Comparison of ENCODE assay signal across 32 cellular contexts in genomic region chr18:23652232-23652631, GRCh38. TPM values are rescaled to one million over a fixed set of nuclear protein-coding genes. Genes with fewer than 3 reads are reported as not detected.
"Had no signal": no experiment of that assay in that cellular context is flagged by ENCODE, and none has a peak within 500 bp of the region (broad histone marks: within the 10 kb centered on the region; RNA-seq: fewer than 3 reads in every experiment).

No MANE protein-coding gene starts in this region.

- H3K9me3 Mint-ChIP-seq: activated B cell treated with CpG ODN at 0.5 μM for 24 hours; activated naive CD4-positive, alpha-beta T cell treated with anti-CD3 and anti-CD28 coated beads for 36 hours; activated naive CD8-positive, alpha-beta T cell treated with anti-CD3 and anti-CD28 coated beads, Interleukin-2, amount 10 ng/mL, durations not matched to agents 7 days and 5 days; activated T-helper 1 cell treated with anti-CD3 and anti-CD28 coated beads, Interleukin-12 subunit alpha, Interleukin-12 subunit beta, Interleukin-2, Interleukin-4 antibody, amounts not matched to agents 30 ng/mL and 10 ng/mL and 1 ng/mL, durations not matched to agents 14 hours and 24 hours and 36 hours; immature natural killer cell; memory B cell; naive thymus-derived CD8-positive, alpha-beta T cell; neural crest cell; T-helper 2 cell treated with Interferon-gamma antibody and Interleukin-4, amounts not matched to agents 5 μg/mL and 100 μg/mL, for 36 hours had no signal

- H3K27ac ChIP-seq: brain microvascular endothelial cell, coronary artery, dorsolateral prefrontal cortex, parathyroid adenoma, tibial nerve had no signal

- H3K27ac Mint-ChIP-seq: activated B cell treated with CpG ODN at 0.5 μM for 24 hours; activated CD4-positive, alpha-beta T cell treated with anti-CD3 and anti-CD28 coated beads for 36 hours; activated naive CD4-positive, alpha-beta T cell treated with anti-CD3 and anti-CD28 coated beads for 36 hours; activated naive CD8-positive, alpha-beta T cell treated with anti-CD3 and anti-CD28 coated beads, Interleukin-2, amount 10 ng/mL, durations not matched to agents 7 days and 5 days; activated T-helper 1 cell treated with anti-CD3 and anti-CD28 coated beads, Interleukin-12 subunit alpha, Interleukin-12 subunit beta, Interleukin-2, Interleukin-4 antibody, amounts not matched to agents 30 ng/mL and 10 ng/mL and 1 ng/mL, durations not matched to agents 14 hours and 24 hours and 36 hours; immature natural killer cell; memory B cell; T-helper 2 cell treated with Interferon-gamma antibody and Interleukin-4, amounts not matched to agents 5 μg/mL and 100 μg/mL, for 36 hours had no signal

- H3K4me1 ChIP-seq: parathyroid adenoma, tibial nerve had no signal

- DNase-seq: activated B cell treated with CpG ODN at 0.5 μM for 24 hours; activated CD4-positive, alpha-beta T cell treated with anti-CD3 and anti-CD28 coated beads for 36 hours; activated CD4-positive, alpha-beta T cell treated with anti-CD3 and anti-CD28 coated beads, Interleukin-2, amount 50 U/mL, for 4 hours; activated CD8-positive, alpha-beta memory T cell treated with anti-CD3 and anti-CD28 coated beads for 24 hours; activated CD8-positive, alpha-beta memory T cell treated with anti-CD3 and anti-CD28 coated beads, Interleukin-2, amount 50 U/mL, for 4 hours; activated effector memory CD4-positive, alpha-beta T cell treated with anti-CD3 and anti-CD28 coated beads, Interleukin-2, amount 50 U/mL, for 16 hours; activated naive CD4-positive, alpha-beta T cell treated with anti-CD3 and anti-CD28 coated beads for 36 hours; activated naive CD8-positive, alpha-beta T cell treated with anti-CD3 and anti-CD28 coated beads, Interleukin-2, amount 10 ng/mL, durations not matched to agents 7 days and 5 days; activated T-cell treated with anti-CD3 and anti-CD28 coated beads, Interleukin-2, amount 50 U/mL, for 1 hour; brain microvascular endothelial cell; dorsolateral prefrontal cortex; effector memory CD4-positive, alpha-beta T cell; erythroblast; head of caudate nucleus; hypothalamus; immature natural killer cell; kidney; left colon; naive thymus-derived CD8-positive, alpha-beta T cell; occipital lobe; right cardiac atrium; stimulated activated CD4-positive, alpha-beta T cell treated with anti-CD3 and anti-CD28 coated beads, Interleukin-15, amount 100 ng/mL, for 24 hours; stimulated activated CD4-positive, alpha-beta T cell treated with anti-CD3 and anti-CD28 coated beads, Interleukin-2, amount 100 ng/mL, for 24 hours; stimulated activated naive CD4-positive, alpha-beta T cell; T-helper 1 cell had no signal

- H3K4me3 ChIP-seq: coronary artery, dorsolateral prefrontal cortex, tibial nerve had no signal

- ATAC-seq: activated CD4-positive, alpha-beta T cell treated with anti-CD3 and anti-CD28 coated beads for 36 hours; left colon; naive thymus-derived CD8-positive, alpha-beta T cell; right cardiac atrium had no signal

- H3K36me3 Mint-ChIP-seq: activated naive CD8-positive, alpha-beta T cell treated with anti-CD3 and anti-CD28 coated beads, Interleukin-2, amount 10 ng/mL, durations not matched to agents 7 days and 5 days; immature natural killer cell; memory B cell; naive thymus-derived CD8-positive, alpha-beta T cell had no signal

- H3K4me1 Mint-ChIP-seq: activated B cell treated with CpG ODN at 0.5 μM for 24 hours; activated CD4-positive, alpha-beta T cell treated with anti-CD3 and anti-CD28 coated beads for 36 hours; activated naive CD8-positive, alpha-beta T cell treated with anti-CD3 and anti-CD28 coated beads, Interleukin-2, amount 10 ng/mL, durations not matched to agents 7 days and 5 days; immature natural killer cell; memory B cell had no signal

- H3K36me3 ChIP-seq: brain microvascular endothelial cell had no signal

- H3K27me3 Mint-ChIP-seq: activated CD4-positive, alpha-beta T cell treated with anti-CD3 and anti-CD28 coated beads for 36 hours had no signal

- H3K27me3 ChIP-seq: brain microvascular endothelial cell, dorsolateral prefrontal cortex, tibial nerve had no signal

- H3K9me3 ChIP-seq: tibial nerve had no signal

- H3K4me3 Mint-ChIP-seq: activated B cell treated with CpG ODN at 0.5 μM for 24 hours; activated CD4-positive, alpha-beta T cell treated with anti-CD3 and anti-CD28 coated beads for 36 hours; activated naive CD4-positive, alpha-beta T cell treated with anti-CD3 and anti-CD28 coated beads for 36 hours; activated naive CD8-positive, alpha-beta T cell treated with anti-CD3 and anti-CD28 coated beads, Interleukin-2, amount 10 ng/mL, durations not matched to agents 7 days and 5 days; activated T-helper 1 cell treated with anti-CD3 and anti-CD28 coated beads, Interleukin-12 subunit alpha, Interleukin-12 subunit beta, Interleukin-2, Interleukin-4 antibody, amounts not matched to agents 30 ng/mL and 10 ng/mL and 1 ng/mL, durations not matched to agents 14 hours and 24 hours and 36 hours; immature natural killer cell; memory B cell; naive thymus-derived CD8-positive, alpha-beta T cell; neural crest cell; T-helper 2 cell treated with Interferon-gamma antibody and Interleukin-4, amounts not matched to agents 5 μg/mL and 100 μg/mL, for 36 hours had no signal

RNA-seq across cellular contexts. Expression of gene ANKRD29, which starts 10.5 kb away (rescaled TPM):
- total RNA-seq: activated B cell treated with CpG ODN at 0.5 μM for 24 hours; activated naive CD4-positive, alpha-beta T cell treated with anti-CD3 and anti-CD28 coated beads for 36 hours; activated naive CD8-positive, alpha-beta T cell treated with anti-CD3 and anti-CD28 coated beads, Interleukin-2, amount 10 ng/mL, durations not matched to agents 7 days and 5 days; activated T-helper 1 cell treated with anti-CD3 and anti-CD28 coated beads, Interleukin-12 subunit alpha, Interleukin-12 subunit beta, Interleukin-2, Interleukin-4 antibody, amounts not matched to agents 30 ng/mL and 10 ng/mL and 1 ng/mL, durations not matched to agents 14 hours and 24 hours and 36 hours; naive thymus-derived CD8-positive, alpha-beta T cell had no signal
- polyA plus RNA-seq: naive thymus-derived CD8-positive, alpha-beta T cell had no signal

RNA-seq across cellular contexts. Expression of gene LAMA3, which starts 37.0 kb away (rescaled TPM):
- total RNA-seq: activated B cell treated with CpG ODN at 0.5 μM for 24 hours; activated T-helper 1 cell treated with anti-CD3 and anti-CD28 coated beads, Interleukin-12 subunit alpha, Interleukin-12 subunit beta, Interleukin-2, Interleukin-4 antibody, amounts not matched to agents 30 ng/mL and 10 ng/mL and 1 ng/mL, durations not matched to agents 14 hours and 24 hours and 36 hours; naive thymus-derived CD8-positive, alpha-beta T cell had no signal
- polyA plus RNA-seq: immature natural killer cell; naive thymus-derived CD8-positive, alpha-beta T cell had no signal
